In genomic region chr13:29339386-29340272, GRCh38 we compare ENCODE assay signal across 27 cellular contexts.
"Had no signal": no experiment of that assay in that cellular context is flagged by ENCODE, and none has a peak within 500 bp of the region (broad histone marks: within the 10 kb centered on the region; RNA-seq: fewer than 3 reads in every experiment).

No MANE protein-coding gene starts in this region.

- H3K4me1 ChIP-seq: parathyroid adenoma, psoas muscle, right lobe of liver, sigmoid colon, stomach, thyroid gland, tibial nerve, vagina had no signal

- H3K4me3 ChIP-seq: ovary, psoas muscle, right lobe of liver, sigmoid colon, stomach, thoracic aorta, thyroid gland, tibial nerve, vagina had no signal

- DNase-seq: naive thymus-derived CD8-positive, alpha-beta T cell; nephron progenitor cell; occipital lobe; ovary; psoas muscle; right lobe of liver; sigmoid colon; small intestine; stimulated activated CD4-positive, alpha-beta T cell treated with anti-CD3 and anti-CD28 coated beads, Interleukin-15, amount 100 ng/mL, for 24 hours; stimulated activated CD4-positive, alpha-beta T cell treated with anti-CD3 and anti-CD28 coated beads, Interleukin-2, amount 100 ng/mL, for 24 hours; stimulated activated CD4-positive, alpha-beta T cell treated with anti-CD3 and anti-CD28 coated beads, Interleukin-2, amount 100 ng/mL, for 48 hours; stimulated activated CD4-positive, alpha-beta T cell treated with anti-CD3 and anti-CD28 coated beads, Interleukin-4, amount 100 ng/mL, for 24 hours; stimulated activated naive B cell treated with anti-CD40 and anti-IgM and Interleukin-4, amounts not matched to agents 10 μg/mL and 1 μg/mL and 100 μg/mL, for 72 hours; stimulated activated naive CD4-positive, alpha-beta T cell treated with Interleukin-2 at 50 U/mL for 16 hours; stomach; thyroid gland; trophoblast cell had no signal

- H3K36me3 ChIP-seq: ovary, right lobe of liver, sigmoid colon, stomach, thoracic aorta, thyroid gland, tibial nerve, vagina had no signal

- ATAC-seq: naive thymus-derived CD8-positive, alpha-beta T cell; psoas muscle; right cardiac atrium; stimulated activated effector memory CD8-positive, alpha-beta T cell treated with anti-CD3 and anti-CD28 coated beads, Interleukin-12 subunit alpha, Interleukin-12 subunit beta, amount 100 ng/mL, for 72 hours; stimulated activated naive B cell treated with anti-CD40 and anti-IgM and Interleukin-4, amounts not matched to agents 10 μg/mL and 1 μg/mL and 100 μg/mL, for 72 hours had no signal

- H3K27me3 ChIP-seq: ovary, right lobe of liver, sigmoid colon, stomach, thyroid gland, tibial nerve, vagina had no signal

- H3K4me1 Mint-ChIP-seq: naive thymus-derived CD8-positive, alpha-beta T cell; nephron progenitor cell; neural crest cell; stimulated activated effector memory CD8-positive, alpha-beta T cell treated with anti-CD3 and anti-CD28 coated beads, Interleukin-12 subunit alpha, Interleukin-12 subunit beta, amount 100 ng/mL, for 72 hours; stimulated activated naive B cell treated with anti-CD40 and anti-IgM and Interleukin-4, amounts not matched to agents 10 μg/mL and 1 μg/mL and 100 μg/mL, for 72 hours had no signal

- H3K27ac ChIP-seq: ovary, parathyroid adenoma, psoas muscle, right lobe of liver, sigmoid colon, stomach, thoracic aorta, thyroid gland, tibial nerve, vagina had no signal

- H2AFZ ChIP-seq: parathyroid adenoma had no signal

- H3K4me3 Mint-ChIP-seq: naive thymus-derived CD8-positive, alpha-beta T cell; natural killer cell treated with Interleukin-12 subunit alpha and Interleukin-12 subunit beta and Interleukin-15 and Interleukin-18, amount 100 ng/mL, for 72 hours; nephron progenitor cell; neural crest cell; stimulated activated effector memory CD8-positive, alpha-beta T cell treated with anti-CD3 and anti-CD28 coated beads, Interleukin-12 subunit alpha, Interleukin-12 subunit beta, amount 100 ng/mL, for 72 hours; stimulated activated naive B cell treated with anti-CD40 and anti-IgM and Interleukin-4, amounts not matched to agents 10 μg/mL and 1 μg/mL and 100 μg/mL, for 72 hours; stimulated activated naive CD8-positive, alpha-beta T cell treated with anti-CD3 and anti-CD28 coated beads, Interleukin-15, Interleukin-2, amounts not matched to agents 100 ng/mL and 50 ng/mL, for 24 hours had no signal

- H3K9ac ChIP-seq: parathyroid adenoma had no signal

- H3K27ac Mint-ChIP-seq: naive thymus-derived CD8-positive, alpha-beta T cell; natural killer cell treated with Interleukin-12 subunit alpha and Interleukin-12 subunit beta and Interleukin-15 and Interleukin-18, amount 100 ng/mL, for 72 hours; nephron progenitor cell; progenitor cell of endocrine pancreas; stimulated activated effector memory CD8-positive, alpha-beta T cell treated with anti-CD3 and anti-CD28 coated beads, Interleukin-12 subunit alpha, Interleukin-12 subunit beta, amount 100 ng/mL, for 72 hours; stimulated activated naive B cell treated with anti-CD40 and anti-IgM and Interleukin-4, amounts not matched to agents 10 μg/mL and 1 μg/mL and 100 μg/mL, for 72 hours; stimulated activated naive CD8-positive, alpha-beta T cell treated with anti-CD3 and anti-CD28 coated beads, Interleukin-15, Interleukin-2, amounts not matched to agents 100 ng/mL and 50 ng/mL, for 24 hours had no signal

- H3K27me3 Mint-ChIP-seq: progenitor cell of endocrine pancreas; stimulated activated naive CD8-positive, alpha-beta T cell treated with anti-CD3 and anti-CD28 coated beads, Interleukin-15, Interleukin-2, amounts not matched to agents 100 ng/mL and 50 ng/mL, for 24 hours had no signal

- H3K36me3 Mint-ChIP-seq: stimulated activated effector memory CD8-positive, alpha-beta T cell treated with anti-CD3 and anti-CD28 coated beads, Interleukin-12 subunit alpha, Interleukin-12 subunit beta, amount 100 ng/mL, for 72 hours; stimulated activated naive B cell treated with anti-CD40 and anti-IgM and Interleukin-4, amounts not matched to agents 10 μg/mL and 1 μg/mL and 100 μg/mL, for 72 hours had no signal

- H3K9me3 ChIP-seq: ovary, psoas muscle, thoracic aorta, thyroid gland, vagina had no signal
